Comparison of ENCODE assay signal across 11 cellular contexts in the genomic region with DNA sequence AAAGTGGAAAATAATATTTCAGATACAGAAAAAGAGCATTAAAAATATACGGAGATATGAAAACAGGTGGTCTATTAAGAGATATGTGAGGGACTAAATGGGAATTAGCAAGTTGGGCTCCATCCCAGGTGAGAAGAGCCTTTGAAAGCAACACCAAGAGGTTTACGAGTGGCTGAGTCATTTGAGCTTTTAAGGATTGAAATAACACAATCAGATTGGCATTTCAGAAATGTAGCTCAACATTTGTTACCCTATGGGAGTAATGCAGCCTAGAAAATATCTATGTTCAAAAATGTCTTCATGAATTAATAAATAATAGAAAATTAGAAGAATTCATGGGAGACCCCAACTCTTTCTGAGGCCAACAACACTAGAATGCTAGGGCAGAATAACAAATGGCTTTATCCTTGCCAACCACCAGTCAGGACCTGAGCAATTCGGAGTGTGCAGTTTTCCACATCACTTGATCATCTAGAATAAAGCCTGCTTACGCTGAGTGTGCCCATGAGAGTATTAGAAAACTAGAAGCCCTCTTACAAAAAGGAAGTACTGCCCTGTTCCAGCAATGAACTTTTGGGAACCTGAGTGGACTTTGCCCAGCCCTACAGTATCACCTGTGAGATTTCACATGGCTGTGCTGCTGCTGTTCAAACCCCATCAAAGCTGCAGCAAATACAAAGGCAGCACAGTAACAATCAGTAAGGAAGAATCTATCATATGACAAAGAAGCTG.
A peak's percentile ranks its signal among the peaks of the same experiment; 100 is the strongest.
DNase-seq lines count a peak whose midpoint lies in the region; ATAC-seq, FAIRE-seq and TF ChIP-seq lines count a peak whose summit lies in the region.
"Had no signal": no experiment of that assay in that cellular context is flagged by ENCODE, and none has a peak within 500 bp of the region (broad histone marks: within the 10 kb centered on the region; RNA-seq: fewer than 3 reads in every experiment).

No MANE protein-coding gene starts in this region.

- FAIRE-seq in G401.6 (lab: Jason Lieb, UNC) (peak; percentile 100), bronchial epithelial cell (lab: Jason Lieb, UNC) (no peak), GM19239 (lab: Jason Lieb, UNC) (no peak)

- DNase-seq in NCI-H2107 treated with DMSO at 0.1 percent for 48 hours (lab: John Stamatoyannopoulos, UW; ENCODE audit: unreplicated experiment), result peak; percentile 79
- DNase-seq in bronchial epithelial cell (ENCODE audit: low read depth), result peak; percentile 78
- peak; percentile 22 for DNase-seq in non-pigmented ciliary epithelial cell (ENCODE audit: low read depth)
- no peak for DNase-seq in left ventricle myocardium superior
- DNase-seq in GM19239 (ENCODE audit: insufficient read length, low spot score), result no peak
- DNase-seq in erythroblast (lab: John Stamatoyannopoulos, UW), result no peak
- DNase-seq: CD4-positive, alpha-beta memory T cell; NCI-H524 treated with DMSO at 0.1 percent for 48 hours; SIG-M5 had no signal

- H3K4me3 ChIP-seq in bronchial epithelial cell (ENCODE audit: low read depth, low read length), result no peak overlapping the region

- ATAC-seq in GM18870 (IDR thresholded peaks at IDR 0.05; ENCODE audit: unreplicated experiment), result no peak
- ATAC-seq in left ventricle myocardium superior, result no peak

- no peak for TF ChIP-seq CTCF in bronchial epithelial cell (IDR thresholded peaks at IDR 0.05; ENCODE audit: insufficient read depth, low read length, severe bottlenecking)

- no peak for TF ChIP-seq POLR2A in erythroblast (IDR thresholded peaks at IDR 0.05; ENCODE audit: low read length)

- no peaks in the 10 kb centered on the region for H3K27me3 ChIP-seq in bronchial epithelial cell (ENCODE audit: control insufficient read depth, insufficient read depth, low read length)

- intact Hi-C loops in left ventricle myocardium superior (cut with micrococcal nuclease), result no loop called here

- no peaks in the 10 kb centered on the region for H3K36me3 ChIP-seq in bronchial epithelial cell (ENCODE audit: control insufficient read depth, insufficient read depth, low read length)

Comparison
In these comparisons a context has a peak if more than half of its experiments do, and no peak if none do; other contexts are left out.
1. DNase-seq: peak in NCI-H2107 treated with DMSO at 0.1 percent for 48 hours (single experiment), bronchial epithelial cell (single experiment) and non-pigmented ciliary epithelial cell (single experiment); none in left ventricle myocardium superior (single experiment), GM19239 (single experiment) and erythroblast (0 of 2).